In the genomic region with DNA sequence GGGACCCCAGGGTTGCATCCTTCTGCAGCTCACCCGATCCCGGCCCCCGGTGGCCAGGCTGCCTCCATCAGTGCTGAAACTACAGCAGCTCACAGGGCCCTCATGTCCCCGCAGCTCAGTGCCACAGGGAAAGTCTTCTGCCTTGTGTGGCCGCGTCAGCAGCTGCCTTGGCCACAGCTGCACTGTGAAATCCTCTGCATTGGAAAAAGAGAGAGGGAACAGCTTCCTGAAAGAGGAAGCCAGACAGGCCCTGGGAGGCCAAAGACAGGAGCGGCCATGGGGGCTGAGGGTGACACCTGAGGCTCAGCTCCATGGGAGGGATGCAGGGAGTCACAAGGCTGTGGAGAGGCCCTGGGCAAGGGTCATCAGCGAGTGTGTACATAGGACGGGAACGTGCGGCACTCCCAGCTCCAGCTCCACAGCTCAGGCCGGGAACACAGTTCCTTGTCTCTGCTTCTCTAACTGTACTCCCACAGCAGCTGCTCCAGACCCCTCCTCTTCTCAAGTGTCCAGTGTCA, we compare ENCODE assay signal across 19 cellular contexts. TPM values are rescaled to one million over a fixed set of nuclear protein-coding genes. Genes with fewer than 3 reads are reported as not detected.
"Had no signal": no experiment of that assay in that cellular context is flagged by ENCODE, and none has a peak within 500 bp of the region (broad histone marks: within the 10 kb centered on the region; RNA-seq: fewer than 3 reads in every experiment).

No MANE protein-coding gene starts in this region.

- H3K4me1 Mint-ChIP-seq: activated CD4-positive, alpha-beta T cell treated with anti-CD3 and anti-CD28 coated beads, Interleukin-2, amount 10 ng/mL, durations not matched to agents 7 days and 5 days; brain; central memory CD8-positive, alpha-beta T cell; memory B cell had no signal

- H3K4me1 ChIP-seq: testis had no signal

- ATAC-seq: esophagus mucosa, left cardiac atrium, right cardiac atrium had no signal

- H3K27me3 ChIP-seq: neutrophil, testis had no signal

- H3K9me3 Mint-ChIP-seq: activated CD4-positive, alpha-beta T cell treated with anti-CD3 and anti-CD28 coated beads, Interleukin-2, amount 10 ng/mL, durations not matched to agents 7 days and 5 days; activated T-helper 2 cell treated with anti-CD3 and anti-CD28 coated beads, Interferon-gamma antibody, Interleukin-2, Interleukin-4, amounts not matched to agents 10 μg/mL and 5 μg/mL and 100 μg/mL, durations not matched to agents 14 hours and 24 hours and 36 hours; brain; central memory CD8-positive, alpha-beta T cell; memory B cell; stimulated activated naive CD8-positive, alpha-beta T cell treated with anti-CD3 and anti-CD28 coated beads, Interleukin-15, Interleukin-2, amounts not matched to agents 100 ng/mL and 50 ng/mL, for 24 hours had no signal

- DNase-seq: activated CD4-positive, alpha-beta T cell treated with anti-CD3 and anti-CD28 coated beads, Interleukin-2, amount 10 ng/mL, durations not matched to agents 7 days and 5 days; activated CD4-positive, CD25-positive, alpha-beta regulatory T cell; activated CD8-positive, alpha-beta memory T cell treated with anti-CD3 and anti-CD28 coated beads for 24 hours; activated naive CD4-positive, alpha-beta T cell treated with anti-CD3 and anti-CD28 coated beads, Interleukin-2, amount 50 U/mL, for 16 hours; activated T-cell treated with anti-CD3 and anti-CD28 coated beads for 4 hours; amniotic stem cell; glutamatergic neuron; left cardiac atrium; right cardiac atrium; stimulated activated CD4-positive, alpha-beta T cell treated with anti-CD3 and anti-CD28 coated beads, Interleukin-2, amount 100 ng/mL, for 24 hours; T-helper 2 cell; testis had no signal

- H3K4me3 ChIP-seq: testis had no signal

- H3K27ac ChIP-seq: neutrophil, testis had no signal

- H3K27me3 Mint-ChIP-seq: activated CD4-positive, alpha-beta T cell treated with anti-CD3 and anti-CD28 coated beads, Interleukin-2, amount 10 ng/mL, durations not matched to agents 7 days and 5 days; brain; central memory CD8-positive, alpha-beta T cell; memory B cell; stimulated activated naive CD8-positive, alpha-beta T cell treated with anti-CD3 and anti-CD28 coated beads, Interleukin-15, Interleukin-2, amounts not matched to agents 100 ng/mL and 50 ng/mL, for 24 hours had no signal

- H3K27ac Mint-ChIP-seq: activated CD4-positive, alpha-beta T cell treated with anti-CD3 and anti-CD28 coated beads, Interleukin-2, amount 10 ng/mL, durations not matched to agents 7 days and 5 days; activated T-helper 2 cell treated with anti-CD3 and anti-CD28 coated beads, Interferon-gamma antibody, Interleukin-2, Interleukin-4, amounts not matched to agents 10 μg/mL and 5 μg/mL and 100 μg/mL, durations not matched to agents 14 hours and 24 hours and 36 hours; memory B cell had no signal

- H3K9me3 ChIP-seq: neutrophil, testis had no signal

- H3K4me3 Mint-ChIP-seq: activated CD4-positive, alpha-beta T cell treated with anti-CD3 and anti-CD28 coated beads, Interleukin-2, amount 10 ng/mL, durations not matched to agents 7 days and 5 days; brain; central memory CD8-positive, alpha-beta T cell; memory B cell; stimulated activated naive CD8-positive, alpha-beta T cell treated with anti-CD3 and anti-CD28 coated beads, Interleukin-15, Interleukin-2, amounts not matched to agents 100 ng/mL and 50 ng/mL, for 24 hours had no signal

RNA-seq across cellular contexts. Expression of gene KLHL33, which starts 59.8 kb away (rescaled TPM):
- total RNA-seq: activated T-helper 2 cell treated with anti-CD3 and anti-CD28 coated beads, Interferon-gamma antibody, Interleukin-2, Interleukin-4, amounts not matched to agents 10 μg/mL and 5 μg/mL and 100 μg/mL, durations not matched to agents 14 hours and 24 hours and 36 hours had no signal
